9 cellular contexts compared by ENCODE assay signal in genomic region chr11:27718853-27719574, GRCh38. TPM values are rescaled to one million over a fixed set of nuclear protein-coding genes. Genes with fewer than 3 reads are reported as not detected.
DNase-seq lines count a peak whose midpoint lies in the region; ATAC-seq and TF ChIP-seq lines count a peak whose summit lies in the region.
"Had no signal": no experiment of that assay in that cellular context is flagged by ENCODE, and none has a peak within 500 bp of the region (broad histone marks: within the 10 kb centered on the region; RNA-seq: fewer than 3 reads in every experiment).

No MANE protein-coding gene starts in this region.

- in situ Hi-C loops in ACHN (cut with HindIII; ENCODE audit: low pct_ligation_motif_present, low pct_unique_long_range_greater_than_20kb, low sequenced_read_pairs) = no loop called here

- H3K4me1 ChIP-seq in mesodermal cell (ENCODE audit: control insufficient read depth, insufficient read depth, low read length, poor library complexity, severe bottlenecking) = peaks cover 10% of the 10 kb centered on the region

- H3K9me3 ChIP-seq in mesodermal cell (ENCODE audit: control insufficient read depth, low read length) = no peaks in the 10 kb centered on the region

- H3K27ac ChIP-seq in coronary artery = no peak overlapping the region
- peak overlapping the region; percentile 83 for H3K27ac ChIP-seq in mesodermal cell (ENCODE audit: low read depth, low read length, severe bottlenecking)

- ATAC-seq in HG03045 (IDR thresholded peaks at IDR 0.05; ENCODE audit: unreplicated experiment) (no peak), HG03175 (IDR thresholded peaks at IDR 0.05; ENCODE audit: unreplicated experiment) (no peak)

- TF ChIP-seq CTCF in coronary artery (IDR thresholded peaks at IDR 0.05) = no peak

- DNase-seq in ACHN (peak; percentile 63), NCI-H1092 treated with DMSO at 0.1 percent for 48 hours (lab: John Stamatoyannopoulos, UW) (peak; percentile 67), coronary artery (ENCODE audit: low spot score) (no peak), posterior vena cava (ENCODE audit: low spot score) (no peak), COLO829 (ENCODE audit: low spot score) (no peak)

- H3K4me3 ChIP-seq in coronary artery (peak overlapping the region; percentile 72), mesodermal cell (ENCODE audit: extremely low read depth, insufficient read depth, low read length, poor library complexity, severe bottlenecking) (peak overlapping the region; percentile 53)

- intact Hi-C loops in posterior vena cava (cut with DNase I) = no loop called here

- no peaks in the 10 kb centered on the region for H3K36me3 ChIP-seq in mesodermal cell (ENCODE audit: control insufficient read depth, insufficient read depth, low read length)

- WGBS in mesodermal cell (ENCODE audit: insufficient coverage in 2 of 2), 2 experiments = 1% methylated on average over 25 to 39 of the region's 57 CpGs

RNA-seq across cellular contexts. Expression of gene BDNF, which starts 18.8 kb away (rescaled TPM):
- 1.7 TPM for polyA plus RNA-seq in mesodermal cell (2013, experiment 1 of 2)
- polyA plus RNA-seq in mesodermal cell (2013, experiment 2 of 2) = 1.4 TPM
- 10 to 100 TPM; 12.5 to 35.7 TPM for total RNA-seq in posterior vena cava
- total RNA-seq: activated CD8-positive, alpha-beta memory T cell treated with anti-CD3 and anti-CD28 coated beads for 36 hours had no signal

Comparison
In these comparisons a context has a peak if more than half of its experiments do, and no peak if none do; other contexts are left out.
1. DNase-seq: peak in ACHN (single experiment) and NCI-H1092 treated with DMSO at 0.1 percent for 48 hours (single experiment); none in coronary artery (single experiment), posterior vena cava (single experiment) and COLO829 (single experiment).